1 cellular context compared by ENCODE assay signal in the genomic region with DNA sequence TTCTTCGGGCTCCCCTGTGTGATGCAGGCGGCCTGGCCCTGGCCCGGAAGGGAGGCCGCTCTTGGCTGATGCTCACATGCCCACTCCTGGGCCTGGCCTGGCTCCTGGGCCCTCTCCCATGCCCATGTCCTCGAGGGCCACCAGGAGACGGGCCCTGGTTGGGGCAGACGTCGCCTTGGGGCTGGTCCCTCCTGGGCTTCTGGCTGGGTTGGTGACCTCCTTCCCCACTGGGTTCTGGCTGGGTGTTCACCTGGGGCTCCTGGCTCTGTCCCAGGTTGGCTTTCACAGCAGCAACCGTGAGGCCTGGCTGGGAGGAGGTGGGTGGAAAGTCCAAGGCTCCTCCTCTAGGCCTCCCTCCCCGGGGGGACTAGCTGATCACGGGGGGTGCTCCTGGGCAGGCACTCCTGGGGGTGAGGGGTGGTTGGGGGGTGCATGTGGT.
TF ChIP-seq lines count a peak whose summit lies in the region.

No MANE protein-coding gene starts in this region.

TF ChIP-seq in A549, 52 proteins besides CTCF, POLR2A, EP300 and RAD21:
- TF ChIP-seq HOXA7 (CRISPR knock-in tag; IDR thresholded peaks at IDR 0.05), result no peak
- TF ChIP-seq CBX8 (IDR thresholded peaks at IDR 0.05), result no peak
- TF ChIP-seq MAFK (IDR thresholded peaks at IDR 0.05; ENCODE audit: partially characterized antibody), result no peak
- TF ChIP-seq KDM1A (IDR thresholded peaks at IDR 0.05; ENCODE audit: low read depth), result no peak
- TF ChIP-seq, protein P1, sequence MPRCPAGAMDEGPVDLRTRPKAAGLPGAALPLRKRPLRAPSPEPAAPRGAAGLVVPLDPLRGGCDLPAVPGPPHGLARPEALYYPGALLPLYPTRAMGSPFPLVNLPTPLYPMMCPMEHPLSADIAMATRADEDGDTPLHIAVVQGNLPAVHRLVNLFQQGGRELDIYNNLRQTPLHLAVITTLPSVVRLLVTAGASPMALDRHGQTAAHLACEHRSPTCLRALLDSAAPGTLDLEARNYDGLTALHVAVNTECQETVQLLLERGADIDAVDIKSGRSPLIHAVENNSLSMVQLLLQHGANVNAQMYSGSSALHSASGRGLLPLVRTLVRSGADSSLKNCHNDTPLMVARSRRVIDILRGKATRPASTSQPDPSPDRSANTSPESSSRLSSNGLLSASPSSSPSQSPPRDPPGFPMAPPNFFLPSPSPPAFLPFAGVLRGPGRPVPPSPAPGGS (IDR thresholded peaks at IDR 0.05), result no peak
- no peak for TF ChIP-seq CHD4 (IDR thresholded peaks at IDR 0.05; ENCODE audit: borderline replicate concordance)
- no peak for TF ChIP-seq RARB (CRISPR knock-in tag; IDR thresholded peaks at IDR 0.05)
- no peak for TF ChIP-seq ZNF302 (CRISPR knock-in tag; IDR thresholded peaks at IDR 0.05)
- no peak for TF ChIP-seq ZC3H11A (IDR thresholded peaks at IDR 0.05)
- no peak for TF ChIP-seq HOXB5 (CRISPR knock-in tag; IDR thresholded peaks at IDR 0.05)
- no peak for TF ChIP-seq ZSCAN20 (CRISPR knock-in tag; IDR thresholded peaks at IDR 0.05)
- TF ChIP-seq CBX2 (IDR thresholded peaks at IDR 0.05; ENCODE audit: borderline replicate concordance, low read depth), result no peak
- no peak for TF ChIP-seq TFCP2L1 (CRISPR knock-in tag; IDR thresholded peaks at IDR 0.05)
- TF ChIP-seq, protein P2, sequence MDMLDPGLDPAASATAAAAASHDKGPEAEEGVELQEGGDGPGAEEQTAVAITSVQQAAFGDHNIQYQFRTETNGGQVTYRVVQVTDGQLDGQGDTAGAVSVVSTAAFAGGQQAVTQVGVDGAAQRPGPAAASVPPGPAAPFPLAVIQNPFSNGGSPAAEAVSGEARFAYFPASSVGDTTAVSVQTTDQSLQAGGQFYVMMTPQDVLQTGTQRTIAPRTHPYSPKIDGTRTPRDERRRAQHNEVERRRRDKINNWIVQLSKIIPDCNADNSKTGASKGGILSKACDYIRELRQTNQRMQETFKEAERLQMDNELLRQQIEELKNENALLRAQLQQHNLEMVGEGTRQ (IDR thresholded peaks at IDR 0.05), result no peak
